9 cellular contexts compared by ENCODE assay signal in the genomic region with DNA sequence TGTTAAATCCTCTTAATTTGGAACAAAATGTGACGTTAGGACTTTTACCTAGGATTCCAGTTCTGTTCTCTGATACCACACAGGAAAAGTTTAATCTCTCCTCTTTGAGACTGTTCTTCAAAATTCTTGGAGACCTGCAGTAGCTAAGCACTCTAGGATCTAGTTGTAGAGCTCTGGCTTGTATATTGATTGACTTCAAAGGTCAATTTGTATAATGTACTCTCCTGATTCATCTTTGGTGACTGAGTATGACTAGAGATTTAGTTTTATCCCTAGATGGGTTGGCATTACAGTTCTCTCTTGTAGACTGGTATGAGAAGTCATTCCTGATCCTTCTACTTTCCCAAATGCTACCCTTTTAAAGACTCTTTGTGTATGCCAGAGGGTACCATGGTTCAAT.
"Had no signal": no experiment of that assay in that cellular context is flagged by ENCODE, and none has a peak within 500 bp of the region (broad histone marks: within the 10 kb centered on the region; RNA-seq: fewer than 3 reads in every experiment).

No MANE protein-coding gene starts in this region.

- H3K9ac ChIP-seq: KMS-11 had no signal

- H3K36me3 ChIP-seq: HAP-1 had no signal

- H3K4me3 ChIP-seq: GM23338, HAP-1 had no signal

- H3K4me1 Mint-ChIP-seq: GM23338, IgD-negative memory B cell had no signal

- H3K27me3 Mint-ChIP-seq: IgD-negative memory B cell had no signal

- H3K9me3 ChIP-seq: HAP-1 had no signal

- H2AFZ ChIP-seq: GM23338 had no signal

- DNase-seq: H7, HFFc6, KBM-7 had no signal

- H3K9me3 Mint-ChIP-seq: GM23338, HFFc6, IgD-negative memory B cell had no signal

- H3K4me2 ChIP-seq: GM23338, KMS-11 had no signal

- H3K36me3 Mint-ChIP-seq: IgD-negative memory B cell had no signal

- H3K27ac Mint-ChIP-seq: GM23338, HFFc6, IgD-negative memory B cell had no signal

- H3K4me3 Mint-ChIP-seq: GM23338, HFFc6, IgD-negative memory B cell had no signal

- H3K4me1 ChIP-seq: HAP-1 had no signal

- FAIRE-seq: H1, HTR-8/SVneo had no signal

- H3K27ac ChIP-seq: KMS-11 had no signal

- ATAC-seq: GM23338 had no signal
